ENCODE assay signal across 13 cellular contexts in the genomic region with DNA sequence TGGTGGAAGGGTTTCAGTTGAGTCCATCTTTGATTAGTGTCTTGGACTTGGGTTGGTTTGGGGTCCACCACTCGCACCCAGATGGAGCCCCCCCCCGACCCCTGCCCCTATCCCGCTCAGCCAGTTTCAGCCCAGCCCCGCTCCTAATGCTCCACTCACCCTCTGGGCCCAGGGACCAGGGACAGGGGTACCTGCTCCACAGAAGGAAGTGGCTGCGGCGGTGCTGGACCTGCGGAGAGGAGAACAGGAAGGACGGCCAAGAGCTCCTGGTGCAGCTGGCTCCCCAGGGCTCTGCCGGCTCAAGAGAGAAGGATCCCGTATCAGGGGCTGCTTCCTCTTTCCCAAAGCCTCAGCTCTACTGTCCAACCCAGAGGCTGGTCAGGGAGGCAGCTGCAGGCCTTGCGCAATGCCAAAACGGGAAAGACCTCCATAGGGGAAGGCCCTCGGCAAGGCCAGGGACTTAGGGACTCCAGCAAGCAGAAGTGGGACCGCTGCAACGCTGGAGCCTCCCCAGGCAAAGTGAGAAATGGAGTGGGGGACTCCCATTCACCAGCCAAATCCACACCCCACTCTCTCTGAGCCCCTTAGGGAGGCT. TPM values are rescaled to one million over a fixed set of nuclear protein-coding genes. Genes with fewer than 3 reads are reported as not detected.
DNase-seq lines count a peak whose midpoint lies in the region; ATAC-seq and TF ChIP-seq lines count a peak whose summit lies in the region.
"Had no signal": no experiment of that assay in that cellular context is flagged by ENCODE, and none has a peak within 500 bp of the region (broad histone marks: within the 10 kb centered on the region; RNA-seq: fewer than 3 reads in every experiment).

Gene SIGLEC1 (minus strand): TSS at position 322 of the 595 bp plus-strand sequence. CDS start 5,472 bp downstream, outside the sequence.

- peak within 1 kb of the TSS in 1 of 2 donors; percentile 60 for H3K27ac ChIP-seq in left lung

- no peaks in the 10 kb centered on the region for H3K36me3 ChIP-seq in H7 (replicated peaks; ENCODE audit: control insufficient read depth, insufficient read depth, low read length)
- H3K36me3 ChIP-seq in left lung, result no peaks in the 10 kb centered on the region

- H3K4me1 ChIP-seq in left lung, result peaks cover 6 to 39% of the 10 kb centered on the region in 2 donors

- no peaks in the 10 kb centered on the region for H3K27me3 ChIP-seq in H7 (ENCODE audit: control insufficient read depth, insufficient read depth, low read length)
- no peaks in the 10 kb centered on the region for H3K27me3 ChIP-seq in left lung

- TF ChIP-seq CTCF in left lung (IDR thresholded peaks at IDR 0.05), result no peak

- DNase-seq in H7 (peak; percentile 44), UCSD-AML1 (lab: John Stamatoyannopoulos, UW; ENCODE audit: unreplicated experiment) (peak; percentile 68), left lung (peak; percentile 88 to 90), sciatic nerve (ENCODE audit: low spot score) (peak; percentile 81), AG20443 (ENCODE audit: low spot score) (no peak)
- DNase-seq in activated CD4-positive, alpha-beta T cell treated with anti-CD3 and anti-CD28 coated beads, Interleukin-2, amount 50 U/mL, for 4 hours, result no peak
- DNase-seq: activated CD8-positive, alpha-beta T cell treated with anti-CD3 and anti-CD28 coated beads, Interleukin-2, amount 10 ng/mL, durations not matched to agents 7 days and 5 days; cortex of kidney; natural killer cell; NCI-H2107; T-helper 1 cell had no signal

- no peaks in the 10 kb centered on the region for H3K9me3 ChIP-seq in left lung

- ATAC-seq in left lung (peak; percentile 63), sciatic nerve (peak; percentile 65), HG03571 (IDR thresholded peaks at IDR 0.05; ENCODE audit: unreplicated experiment) (no peak), HG03095 (IDR thresholded peaks at IDR 0.05; ENCODE audit: unreplicated experiment) (no peak)
- ATAC-seq: activated CD8-positive, alpha-beta T cell treated with anti-CD3 and anti-CD28 coated beads, Interleukin-2, amount 10 ng/mL, durations not matched to agents 7 days and 5 days; natural killer cell had no signal

- intact Hi-C loops in left lung (cut with DNase I) (no loop called here), sciatic nerve (cut with DNase I) (no loop called here)

- H3K4me3 ChIP-seq in H7 (ENCODE audit: insufficient read depth, low read depth, low read length), result no peak within 1 kb of the TSS
- peak within 1 kb of the TSS in 1 of 2 donors; percentile 35 for H3K4me3 ChIP-seq in left lung

RNA-seq across cellular contexts. Expression of gene SIGLEC1, which starts in this region (rescaled TPM):
- not detected in 2 replicates for total RNA-seq in H7 (2014; rRNA removed; shearing (Covaris generic))
- total RNA-seq in left lung (10 to 100 TPM; 22.8 to 45.8 TPM), sciatic nerve (19.2 TPM)
- total RNA-seq: activated CD8-positive, alpha-beta T cell treated with anti-CD3 and anti-CD28 coated beads, Interleukin-2, amount 10 ng/mL, durations not matched to agents 7 days and 5 days had no signal

Comparison
In these comparisons a context has a peak if more than half of its experiments do, and no peak if none do; other contexts are left out.
1. RNA of gene SIGLEC1 (total RNA-seq): 22.8 to 45.8 TPM in left lung and 19.2 TPM in sciatic nerve (single experiment); not detected in H7; every median in the first group is over 10 times any median in the second.
2. Peak in DNase-seq in H7; RNA of the gene not detected or under 1 TPM.
3. DNase-seq: peak in UCSD-AML1 (single experiment), left lung (2 of 2) and sciatic nerve (single experiment); none in AG20443 (single experiment) and activated CD4-positive, alpha-beta T cell treated with anti-CD3 and anti-CD28 coated beads, Interleukin-2, amount 50 U/mL, for 4 hours (0 of 2).
4. ATAC-seq: peak in left lung (single experiment) and sciatic nerve (single experiment); none in HG03571 (single experiment) and HG03095 (single experiment).